Comparison of ENCODE assay signal across 1 cellular context in the genomic region with DNA sequence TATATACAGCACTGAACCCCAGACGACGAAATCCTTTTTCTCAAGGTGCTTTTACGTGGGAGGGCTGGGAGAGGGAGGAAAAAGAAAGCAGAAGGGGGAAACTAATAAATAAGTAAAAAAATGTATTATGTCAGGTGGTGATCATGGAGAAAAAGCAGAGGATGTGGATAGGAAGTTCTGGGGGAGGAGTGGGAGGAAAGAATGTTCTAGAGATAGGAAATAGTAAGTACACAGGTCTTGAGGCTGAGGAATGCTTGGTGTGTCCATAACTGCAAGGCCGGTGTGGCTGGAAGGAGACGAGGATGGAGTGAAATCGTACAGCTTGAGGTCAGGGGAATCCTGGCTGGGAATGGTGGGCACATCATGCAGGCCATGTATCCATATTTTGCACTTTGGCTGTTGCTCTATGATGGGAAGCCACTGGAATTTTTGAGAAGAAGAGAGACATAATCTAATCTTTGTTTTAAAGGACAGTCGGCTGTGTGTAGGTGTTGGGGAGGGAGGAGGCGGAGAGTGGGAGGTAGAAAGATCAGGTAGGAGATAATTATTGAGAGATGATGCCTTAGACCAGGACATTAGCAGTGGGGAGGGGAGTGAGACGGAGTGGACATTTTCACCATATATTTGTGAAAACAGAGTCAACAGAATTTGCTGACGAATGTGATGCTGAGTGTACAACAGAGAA.
A peak's percentile ranks its signal among the peaks of the same experiment; 100 is the strongest.
TF ChIP-seq lines count a peak whose summit lies in the region.

No MANE protein-coding gene starts in this region.

TF ChIP-seq in HepG2, 621 proteins besides CTCF, POLR2A, EP300 and RAD21:
- TF ChIP-seq NFE2L1 (CRISPR knock-in tag; IDR thresholded peaks at IDR 0.05; ENCODE audit: borderline replicate concordance), result no peak
- no peak for TF ChIP-seq ZSCAN25 (CRISPR knock-in tag; IDR thresholded peaks at IDR 0.05)
- TF ChIP-seq, protein P1, sequence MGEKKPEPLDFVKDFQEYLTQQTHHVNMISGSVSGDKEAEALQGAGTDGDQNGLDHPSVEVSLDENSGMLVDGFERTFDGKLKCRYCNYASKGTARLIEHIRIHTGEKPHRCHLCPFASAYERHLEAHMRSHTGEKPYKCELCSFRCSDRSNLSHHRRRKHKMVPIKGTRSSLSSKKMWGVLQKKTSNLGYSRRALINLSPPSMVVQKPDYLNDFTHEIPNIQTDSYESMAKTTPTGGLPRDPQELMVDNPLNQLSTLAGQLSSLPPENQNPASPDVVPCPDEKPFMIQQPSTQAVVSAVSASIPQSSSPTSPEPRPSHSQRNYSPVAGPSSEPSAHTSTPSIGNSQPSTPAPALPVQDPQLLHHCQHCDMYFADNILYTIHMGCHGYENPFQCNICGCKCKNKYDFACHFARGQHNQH (CRISPR knock-in tag; IDR thresholded peaks at IDR 0.05), result no peak
- peak; percentile 35 to 39; a peak in 1 of 4 replicates for TF ChIP-seq MAFK (conservative IDR thresholded peaks at IDR 0.05 in 1 of 2, IDR thresholded peaks at IDR 0.05 in 1 of 2; ENCODE audit: low read length in 2 of 2)
